ENCODE assay signal across 29 cellular contexts in the genomic region with DNA sequence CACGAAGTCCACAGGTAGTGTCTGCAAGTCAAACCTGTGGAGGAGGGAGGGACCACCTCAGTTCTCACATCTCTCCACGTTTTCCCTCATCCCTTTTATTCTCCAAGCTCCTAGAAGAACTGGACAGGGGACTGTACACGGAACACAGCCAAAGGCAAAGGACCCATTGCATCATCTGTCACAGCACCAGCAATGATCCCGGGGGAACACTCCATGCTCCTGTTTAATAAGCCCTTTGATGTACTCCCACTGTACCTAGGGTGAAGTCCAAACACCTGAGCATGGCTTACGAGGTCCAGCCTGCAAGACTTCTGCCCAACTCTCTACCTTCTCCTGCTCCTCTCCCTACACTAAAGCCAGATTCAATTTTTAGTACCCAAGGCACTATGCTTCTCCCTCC. TPM values are rescaled to one million over a fixed set of nuclear protein-coding genes. Genes with fewer than 3 reads are reported as not detected.
DNase-seq lines count a peak whose midpoint lies in the region; ATAC-seq and TF ChIP-seq lines count a peak whose summit lies in the region.
"Had no signal": no experiment of that assay in that cellular context is flagged by ENCODE, and none has a peak within 500 bp of the region (broad histone marks: within the 10 kb centered on the region; RNA-seq: fewer than 3 reads in every experiment).

No MANE protein-coding gene starts in this region.

- TF ChIP-seq RAD21 in liver (IDR thresholded peaks at IDR 0.05) = peak in 1 of 2 donors; percentile 13

- no peak overlapping the region for H3K4me3 ChIP-seq in liver (ENCODE audit: low read depth in 1 of 3, low read length in 3 of 3)
- no peak overlapping the region for H3K4me3 ChIP-seq in upper lobe of right lung
- no peak overlapping the region for H3K4me3 ChIP-seq in brain microvascular endothelial cell (ENCODE audit: low read depth, low read length)
- H3K4me3 ChIP-seq: esophagus squamous epithelium, Peyer's patch, psoas muscle, sigmoid colon, thyroid gland had no signal

- H3K27ac ChIP-seq in liver (ENCODE audit: low read depth in 1 of 2, low read length in 2 of 2) = no peak overlapping the region
- H3K27ac ChIP-seq in upper lobe of right lung = peak overlapping the region; percentile 6
- H3K27ac ChIP-seq in brain microvascular endothelial cell = no peak overlapping the region
- H3K27ac ChIP-seq: esophagus squamous epithelium, Peyer's patch, psoas muscle, sigmoid colon had no signal

- H3K9me3 Mint-ChIP-seq in activated naive CD8-positive, alpha-beta T cell (ENCODE audit: low read depth) = no peaks in the 10 kb centered on the region
- H3K9me3 Mint-ChIP-seq in activated naive CD8-positive, alpha-beta T cell treated with anti-CD3 and anti-CD28 coated beads, Interleukin-2, amount 50 U/mL, for 24 hours = no peaks in the 10 kb centered on the region
- no peaks in the 10 kb centered on the region for H3K9me3 Mint-ChIP-seq in WTC11
- H3K9me3 Mint-ChIP-seq: activated naive CD4-positive, alpha-beta T cell treated with anti-CD3 and anti-CD28 coated beads, Interleukin-2, amount 10 ng/mL, durations not matched to agents 7 days and 5 days; activated T-cell treated with anti-CD3 and anti-CD28 coated beads, Interleukin-2, amount 50 U/mL, for 4 hours; dendritic cell treated with granulocyte-macrophage colony-stimulating factor and Interleukin-4, amounts not matched to agents 40 ng/mL and 50 ng/mL, for 4 days; memory B cell had no signal

- in situ Hi-C loops in brain microvascular endothelial cell (cut with HindIII; ENCODE audit: low pct_ligation_motif_present, low sequenced_read_pairs) = no loop called here

- no peaks in the 10 kb centered on the region for H3K9me3 ChIP-seq in liver (ENCODE audit: control insufficient read depth in 4 of 4, low read length in 3 of 4)
- H3K9me3 ChIP-seq in upper lobe of right lung = no peaks in the 10 kb centered on the region
- H3K9me3 ChIP-seq: esophagus squamous epithelium, Peyer's patch, psoas muscle, sigmoid colon, thyroid gland had no signal

- no peak for DNase-seq in activated naive CD8-positive, alpha-beta T cell treated with anti-CD3 and anti-CD28 coated beads, Interleukin-2, amount 50 U/mL, for 24 hours
- DNase-seq in WTC11 (ENCODE audit: low spot score) (no peak), upper lobe of right lung (no peak), brain microvascular endothelial cell (no peak)
- DNase-seq: activated CD4-positive, CD25-positive, alpha-beta regulatory T cell treated with anti-CD3 and anti-CD28 coated beads, Interleukin-2, amount 50 U/mL, for 72 hours; activated naive CD4-positive, alpha-beta T cell treated with anti-CD3 and anti-CD28 coated beads, Interleukin-2, amount 10 ng/mL, durations not matched to agents 7 days and 5 days; activated T-cell treated with anti-CD3 and anti-CD28 coated beads, Interleukin-2, amount 50 U/mL, for 4 hours; aorta; central memory CD4-positive, alpha-beta T cell; DMS79; esophagus squamous epithelium; foreskin melanocyte; GF-D8; H7; left cardiac atrium; NCI-H1694; NCI-H526 treated with DMSO at 0.1 percent for 48 hours; nucleus accumbens; Peyer's patch; psoas muscle; sigmoid colon; stimulated activated CD4-positive, alpha-beta T cell treated with anti-CD3 and anti-CD28 coated beads, Interleukin-4, amount 100 ng/mL, for 4 hours; stimulated activated naive CD4-positive, alpha-beta T cell treated with Interleukin-2 at 50 U/mL for 16 hours had no signal

- H3K4me3 Mint-ChIP-seq in activated naive CD8-positive, alpha-beta T cell = no peak overlapping the region
- H3K4me3 Mint-ChIP-seq in activated naive CD8-positive, alpha-beta T cell treated with anti-CD3 and anti-CD28 coated beads, Interleukin-2, amount 50 U/mL, for 24 hours = no peak overlapping the region
- H3K4me3 Mint-ChIP-seq in WTC11 = no peak overlapping the region
- H3K4me3 Mint-ChIP-seq: activated naive CD4-positive, alpha-beta T cell treated with anti-CD3 and anti-CD28 coated beads, Interleukin-2, amount 10 ng/mL, durations not matched to agents 7 days and 5 days; activated T-cell treated with anti-CD3 and anti-CD28 coated beads, Interleukin-2, amount 50 U/mL, for 4 hours; dendritic cell treated with granulocyte-macrophage colony-stimulating factor and Interleukin-4, amounts not matched to agents 40 ng/mL and 50 ng/mL, for 4 days; memory B cell had no signal

- CTCF ChIA-PET in WTC11 (lab: Charles Lee) = interaction anchor here (1.3 kb wide), 1 partner anchor 317 kb away, joined by 3 read pairs; no protein-coding TSS in a partner anchor

- H3K4me1 Mint-ChIP-seq in activated naive CD8-positive, alpha-beta T cell (ENCODE audit: low read depth) = peaks cover 19% of the 10 kb centered on the region
- H3K4me1 Mint-ChIP-seq in activated naive CD8-positive, alpha-beta T cell treated with anti-CD3 and anti-CD28 coated beads, Interleukin-2, amount 50 U/mL, for 24 hours = peaks cover 10% of the 10 kb centered on the region
- peaks cover 13% of the 10 kb centered on the region for H3K4me1 Mint-ChIP-seq in WTC11

- H3K27me3 Mint-ChIP-seq in activated naive CD8-positive, alpha-beta T cell = no peaks in the 10 kb centered on the region
- no peaks in the 10 kb centered on the region for H3K27me3 Mint-ChIP-seq in activated naive CD8-positive, alpha-beta T cell treated with anti-CD3 and anti-CD28 coated beads, Interleukin-2, amount 50 U/mL, for 24 hours
- no peaks in the 10 kb centered on the region for H3K27me3 Mint-ChIP-seq in WTC11 (ENCODE audit: low read depth)
- H3K27me3 Mint-ChIP-seq: activated naive CD4-positive, alpha-beta T cell treated with anti-CD3 and anti-CD28 coated beads, Interleukin-2, amount 10 ng/mL, durations not matched to agents 7 days and 5 days; dendritic cell treated with granulocyte-macrophage colony-stimulating factor and Interleukin-4, amounts not matched to agents 40 ng/mL and 50 ng/mL, for 4 days; memory B cell had no signal

- H3K27ac Mint-ChIP-seq in activated naive CD8-positive, alpha-beta T cell = peak overlapping the region; percentile 1
- H3K27ac Mint-ChIP-seq in activated naive CD8-positive, alpha-beta T cell treated with anti-CD3 and anti-CD28 coated beads, Interleukin-2, amount 50 U/mL, for 24 hours = no peak overlapping the region
- no peak overlapping the region for H3K27ac Mint-ChIP-seq in WTC11
- H3K27ac Mint-ChIP-seq: dendritic cell treated with granulocyte-macrophage colony-stimulating factor and Interleukin-4, amounts not matched to agents 40 ng/mL and 50 ng/mL, for 4 days had no signal

- ATAC-seq in activated naive CD8-positive, alpha-beta T cell treated with anti-CD3 and anti-CD28 coated beads, Interleukin-2, amount 50 U/mL, for 24 hours = no peak
- ATAC-seq in WTC11 = no peak
- no peak for ATAC-seq in upper lobe of right lung
- no peak for ATAC-seq in GM21528 (IDR thresholded peaks at IDR 0.05; ENCODE audit: low FRiP score, unreplicated experiment)
- ATAC-seq: activated T-cell treated with anti-CD3 and anti-CD28 coated beads, Interleukin-2, amount 50 U/mL, for 4 hours; left cardiac atrium; psoas muscle had no signal

- intact Hi-C loops in upper lobe of right lung (cut with DNase I) = no loop called here

- H3K36me3 ChIP-seq in liver (ENCODE audit: control insufficient read depth in 4 of 4, insufficient read depth in 3 of 4, low read depth in 1 of 4, low read length in 3 of 4) (peaks cover 0 to 2% (median 0%) of the 10 kb centered on the region in 4 donors), upper lobe of right lung (peaks cover 80% of the 10 kb centered on the region), brain microvascular endothelial cell (replicated peaks) (peaks cover 91% of the 10 kb centered on the region)

- no peaks in the 10 kb centered on the region for H3K27me3 ChIP-seq in liver (ENCODE audit: control insufficient read depth in 4 of 4, insufficient read depth in 4 of 4, low read length in 3 of 4)
- no peaks in the 10 kb centered on the region for H3K27me3 ChIP-seq in upper lobe of right lung
- H3K27me3 ChIP-seq in brain microvascular endothelial cell (replicated peaks) = no peaks in the 10 kb centered on the region
- H3K27me3 ChIP-seq: esophagus squamous epithelium, Peyer's patch, sigmoid colon, thyroid gland had no signal

- H3K4me1 ChIP-seq in liver (ENCODE audit: control insufficient read depth in 4 of 4, insufficient read depth in 4 of 4, low read length in 3 of 4) = peaks cover 0 to 11% (median 7%) of the 10 kb centered on the region in 4 donors
- H3K4me1 ChIP-seq in upper lobe of right lung = peaks cover 31% of the 10 kb centered on the region
- H3K4me1 ChIP-seq: psoas muscle had no signal

- H3K36me3 Mint-ChIP-seq in activated naive CD8-positive, alpha-beta T cell = peaks cover 2% of the 10 kb centered on the region
- peaks cover 34% of the 10 kb centered on the region for H3K36me3 Mint-ChIP-seq in activated naive CD8-positive, alpha-beta T cell treated with anti-CD3 and anti-CD28 coated beads, Interleukin-2, amount 50 U/mL, for 24 hours (ENCODE audit: low read depth)
- peaks cover 50% of the 10 kb centered on the region for H3K36me3 Mint-ChIP-seq in WTC11

- TF ChIP-seq CTCF in WTC11 (IDR thresholded peaks at IDR 0.05) (no peak), liver (IDR thresholded peaks at IDR 0.05; ENCODE audit: low read depth, low read length, missing input control) (no peak), upper lobe of right lung (IDR thresholded peaks at IDR 0.05) (no peak), brain microvascular endothelial cell (IDR thresholded peaks at IDR 0.05; ENCODE audit: low read depth, low read length, missing control alignments) (no peak)

- WGBS in liver = 48% methylated on average over 5 of the region's 5 CpGs

- POLR2A ChIA-PET in WTC11 (lab: Charles Lee) = interaction anchor here (0.8 kb wide), 1 partner anchor 63 kb away, joined by 3 read pairs; no protein-coding TSS in a partner anchor

- H3K9ac ChIP-seq in liver (ENCODE audit: low read depth in 1 of 2, low read length in 2 of 2) = no peak overlapping the region

TF ChIP-seq in WTC11, 78 proteins besides CTCF, POLR2A, EP300 and RAD21 (continues in another document):
- no peak for TF ChIP-seq SMAD4 (CRISPR knock-in tag; IDR thresholded peaks at IDR 0.05)
- TF ChIP-seq EMX1 (CRISPR knock-in tag; IDR thresholded peaks at IDR 0.05) = no peak

TF ChIP-seq in liver, 16 proteins besides CTCF, POLR2A, EP300 and RAD21 (continues in another document):
- TF ChIP-seq HNF4G (IDR thresholded peaks at IDR 0.05) (peak; percentile 61), TAF1 (conservative IDR thresholded peaks at IDR 0.05) (no peak)
- TF ChIP-seq, protein P1, sequence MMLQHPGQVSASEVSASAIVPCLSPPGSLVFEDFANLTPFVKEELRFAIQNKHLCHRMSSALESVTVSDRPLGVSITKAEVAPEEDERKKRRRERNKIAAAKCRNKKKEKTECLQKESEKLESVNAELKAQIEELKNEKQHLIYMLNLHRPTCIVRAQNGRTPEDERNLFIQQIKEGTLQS (IDR thresholded peaks at IDR 0.05) = peak; percentile 87

RNA-seq across cellular contexts. Expression of a gene that starts 26.5 kb away (rescaled TPM):
- total RNA-seq in WTC11 (2021) (38.0 to 46.0 TPM (median 40.5 TPM) in 3 replicates), liver (1 to 10 TPM; 2.4 to 4.8 TPM), upper lobe of right lung (19.9 TPM)
- polyA plus RNA-seq in liver = 1 to 10 TPM; 3.4 to 4.3 TPM

RNA-seq across cellular contexts. Expression of a gene that starts 44.5 kb away (rescaled TPM):
- total RNA-seq in WTC11 (2021) (0.16 to 0.39 TPM (median 0.21 TPM) in 3 replicates), liver (under 1 TPM; 0.19 to 0.84 TPM), upper lobe of right lung (0.75 TPM)
- polyA plus RNA-seq in liver = under 1 TPM; 0.33 to 0.51 TPM

RNA-seq across cellular contexts. Expression of a gene that starts 57.3 kb away (rescaled TPM):
- 15.2 to 19.3 TPM (median 15.6 TPM) in 3 replicates for total RNA-seq in WTC11 (2021)
- total RNA-seq in liver = 1 to 10 TPM; 4.0 to 4.5 TPM
- polyA plus RNA-seq in liver = 1 to 10 TPM in 1 of 2 donors, under 1 TPM in 1; 0.72 to 1.2 TPM
- 40.3 TPM for total RNA-seq in upper lobe of right lung
